In the genomic region with DNA sequence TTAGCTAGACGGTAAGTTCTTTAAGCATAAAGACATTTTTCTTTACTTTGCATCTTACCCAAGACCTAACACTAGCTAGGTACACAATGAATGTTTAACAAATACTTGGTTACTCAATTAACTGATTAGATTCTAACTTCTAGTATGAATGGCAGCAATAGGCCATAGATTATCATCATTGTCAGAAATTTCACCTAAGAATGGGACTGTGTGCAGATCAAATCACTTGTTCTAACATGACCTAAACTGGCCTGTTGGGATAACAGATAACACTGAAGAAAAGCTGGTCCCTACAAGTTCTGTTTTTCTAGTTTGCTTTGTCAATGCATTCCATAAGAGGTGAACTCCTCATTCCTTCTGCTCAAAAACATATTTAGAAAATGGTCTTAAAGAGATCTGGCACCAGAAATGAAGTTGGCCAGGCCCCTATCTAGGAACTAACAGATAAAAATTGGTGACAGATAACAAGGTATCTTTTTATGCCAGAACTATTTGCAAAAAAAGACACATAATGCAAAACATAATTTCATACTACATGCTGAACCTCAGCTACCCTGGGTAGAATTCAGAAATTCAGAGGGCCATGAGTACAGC, we compare ENCODE assay signal across 24 cellular contexts.
DNase-seq lines count a peak whose midpoint lies in the region; ATAC-seq and TF ChIP-seq lines count a peak whose summit lies in the region.
"Had no signal": no experiment of that assay in that cellular context is flagged by ENCODE, and none has a peak within 500 bp of the region (broad histone marks: within the 10 kb centered on the region; RNA-seq: fewer than 3 reads in every experiment).

No MANE protein-coding gene starts in this region.

- H3K4me3 Mint-ChIP-seq in CD14-positive monocyte, result no peak overlapping the region
- no peak overlapping the region for H3K4me3 Mint-ChIP-seq in dendritic cell treated with granulocyte-macrophage colony-stimulating factor and Interleukin-4, amounts not matched to agents 40 ng/mL and 50 ng/mL, for 4 days
- H3K4me3 Mint-ChIP-seq in mesothelial cell of epicardium, result no peak overlapping the region
- no peak overlapping the region for H3K4me3 Mint-ChIP-seq in activated naive CD8-positive, alpha-beta T cell treated with anti-CD3 and anti-CD28 coated beads for 36 hours
- H3K4me3 Mint-ChIP-seq in activated T-helper 17 cell treated with anti-CD3 and anti-CD28 coated beads, Interleukin-2, amount 50 U/mL, for 72 hours, result no peak overlapping the region
- H3K4me3 Mint-ChIP-seq: activated CD4-positive, alpha-beta memory T cell treated with anti-CD3 and anti-CD28 coated beads, Interleukin-2, amount 10 ng/mL, durations not matched to agents 7 days and 5 days; B cell; effector memory CD8-positive, alpha-beta T cell had no signal

- H3K9me3 Mint-ChIP-seq in CD14-positive monocyte (peaks cover 0 to 3% (median 0%) of the 10 kb centered on the region in 7 donors), mesothelial cell of epicardium (no peaks in the 10 kb centered on the region)
- no peaks in the 10 kb centered on the region for H3K9me3 Mint-ChIP-seq in dendritic cell treated with granulocyte-macrophage colony-stimulating factor and Interleukin-4, amounts not matched to agents 40 ng/mL and 50 ng/mL, for 4 days
- no peaks in the 10 kb centered on the region for H3K9me3 Mint-ChIP-seq in activated naive CD8-positive, alpha-beta T cell treated with anti-CD3 and anti-CD28 coated beads for 36 hours
- H3K9me3 Mint-ChIP-seq in activated T-helper 17 cell treated with anti-CD3 and anti-CD28 coated beads, Interleukin-2, amount 50 U/mL, for 72 hours, result no peaks in the 10 kb centered on the region
- H3K9me3 Mint-ChIP-seq: activated CD4-positive, alpha-beta memory T cell treated with anti-CD3 and anti-CD28 coated beads, Interleukin-2, amount 10 ng/mL, durations not matched to agents 7 days and 5 days; effector memory CD8-positive, alpha-beta T cell had no signal

- H3K27ac Mint-ChIP-seq in CD14-positive monocyte, result peak overlapping the region in 4 of 7 donors; percentile 43 to 89 (median 68)
- H3K27ac Mint-ChIP-seq in dendritic cell treated with granulocyte-macrophage colony-stimulating factor and Interleukin-4, amounts not matched to agents 40 ng/mL and 50 ng/mL, for 4 days, result peak overlapping the region; percentile 14
- H3K27ac Mint-ChIP-seq in mesothelial cell of epicardium, result peak overlapping the region; percentile 92
- no peak overlapping the region for H3K27ac Mint-ChIP-seq in activated naive CD8-positive, alpha-beta T cell treated with anti-CD3 and anti-CD28 coated beads for 36 hours
- H3K27ac Mint-ChIP-seq in activated T-helper 17 cell treated with anti-CD3 and anti-CD28 coated beads, Interleukin-2, amount 50 U/mL, for 72 hours, result no peak overlapping the region
- H3K27ac Mint-ChIP-seq: activated CD4-positive, alpha-beta memory T cell treated with anti-CD3 and anti-CD28 coated beads, Interleukin-2, amount 10 ng/mL, durations not matched to agents 7 days and 5 days; B cell; effector memory CD8-positive, alpha-beta T cell had no signal

- H3K36me3 Mint-ChIP-seq in CD14-positive monocyte, result peaks cover 7 to 15% of the 10 kb centered on the region in 2 donors
- peaks cover 4% of the 10 kb centered on the region for H3K36me3 Mint-ChIP-seq in dendritic cell treated with granulocyte-macrophage colony-stimulating factor and Interleukin-4, amounts not matched to agents 40 ng/mL and 50 ng/mL, for 4 days (ENCODE audit: low read depth)
- H3K36me3 Mint-ChIP-seq in mesothelial cell of epicardium, result no peaks in the 10 kb centered on the region
- H3K36me3 Mint-ChIP-seq in activated naive CD8-positive, alpha-beta T cell treated with anti-CD3 and anti-CD28 coated beads for 36 hours, result peaks cover 38% of the 10 kb centered on the region
- H3K36me3 Mint-ChIP-seq in activated T-helper 17 cell treated with anti-CD3 and anti-CD28 coated beads, Interleukin-2, amount 50 U/mL, for 72 hours (ENCODE audit: low read depth), result peaks cover 47% of the 10 kb centered on the region

- intact Hi-C loops in CD14-positive monocyte (cut with micrococcal nuclease), result no loop called here
- intact Hi-C loops in dendritic cell treated with granulocyte-macrophage colony-stimulating factor and Interleukin-4, amounts not matched to agents 40 ng/mL and 50 ng/mL, for 4 days (cut with micrococcal nuclease), result no loop called here

- no peak for ATAC-seq in activated T-helper 17 cell treated with anti-CD3 and anti-CD28 coated beads, Interleukin-2, amount 50 U/mL, for 72 hours (replicated peaks)
- ATAC-seq: A549; effector memory CD8-positive, alpha-beta T cell; lower lobe of right lung had no signal

- TF ChIP-seq CTCF in CD14-positive monocyte (IDR thresholded peaks at IDR 0.05) (no peak), mesothelial cell of epicardium (IDR thresholded peaks at IDR 0.05; ENCODE audit: unreplicated experiment) (no peak)

- H3K27me3 Mint-ChIP-seq in CD14-positive monocyte (ENCODE audit: low read depth in 3 of 3), result no peaks in the 10 kb centered on the region
- no peaks in the 10 kb centered on the region for H3K27me3 Mint-ChIP-seq in dendritic cell treated with granulocyte-macrophage colony-stimulating factor and Interleukin-4, amounts not matched to agents 40 ng/mL and 50 ng/mL, for 4 days
- no peaks in the 10 kb centered on the region for H3K27me3 Mint-ChIP-seq in mesothelial cell of epicardium (ENCODE audit: low read depth)
- no peaks in the 10 kb centered on the region for H3K27me3 Mint-ChIP-seq in activated naive CD8-positive, alpha-beta T cell treated with anti-CD3 and anti-CD28 coated beads for 36 hours
- H3K27me3 Mint-ChIP-seq in activated T-helper 17 cell treated with anti-CD3 and anti-CD28 coated beads, Interleukin-2, amount 50 U/mL, for 72 hours, result no peaks in the 10 kb centered on the region
- H3K27me3 Mint-ChIP-seq: B cell; effector memory CD8-positive, alpha-beta T cell had no signal

- H3K4me1 Mint-ChIP-seq in CD14-positive monocyte, result peaks cover 82% of the 10 kb centered on the region
- peaks cover 45% of the 10 kb centered on the region for H3K4me1 Mint-ChIP-seq in dendritic cell treated with granulocyte-macrophage colony-stimulating factor and Interleukin-4, amounts not matched to agents 40 ng/mL and 50 ng/mL, for 4 days (ENCODE audit: low read depth)
- peaks cover 94% of the 10 kb centered on the region for H3K4me1 Mint-ChIP-seq in mesothelial cell of epicardium
- peaks cover 18% of the 10 kb centered on the region for H3K4me1 Mint-ChIP-seq in activated naive CD8-positive, alpha-beta T cell treated with anti-CD3 and anti-CD28 coated beads for 36 hours
- H3K4me1 Mint-ChIP-seq in activated T-helper 17 cell treated with anti-CD3 and anti-CD28 coated beads, Interleukin-2, amount 50 U/mL, for 72 hours, result peaks cover 14% of the 10 kb centered on the region

- DNase-seq in CD14-positive monocyte (ENCODE audit: low spot score) (no peak), OCI-M1 (lab: John Stamatoyannopoulos, UW) (peak; percentile 67), mesothelial cell of epicardium (ENCODE audit: low spot score in 2 of 2, unreplicated experiment in 2 of 2) (no peak), 8988T (no peak), UCSD-AML1 (lab: John Stamatoyannopoulos, UW; ENCODE audit: unreplicated experiment) (no peak)
- DNase-seq in activated naive CD8-positive, alpha-beta T cell treated with anti-CD3 and anti-CD28 coated beads for 36 hours, result no peak
- DNase-seq: activated CD4-positive, alpha-beta memory T cell treated with anti-CD3 and anti-CD28 coated beads, Interleukin-2, amount 10 ng/mL, durations not matched to agents 7 days and 5 days; activated CD4-positive, CD25-positive, alpha-beta regulatory T cell treated with anti-CD3 and anti-CD28 coated beads, Interleukin-2, amount 50 U/mL, for 72 hours; brain microvascular endothelial cell; DMS79 treated with DMSO at 0.1 percent for 48 hours; effector memory CD8-positive, alpha-beta T cell; lower lobe of right lung; NCI-H1048; NCI-H187 treated with DMSO at 0.1 percent for 48 hours; NCI-H69; posterior cingulate gyrus; sigmoid colon; stimulated activated CD8-positive, alpha-beta memory T cell treated with anti-CD3 and anti-CD28 coated beads, Interleukin-4, amount 100 ng/mL, for 48 hours; SW 1271; upper lobe of left lung had no signal

Comparison
In these comparisons a context has a peak if more than half of its experiments do, and no peak if none do; other contexts are left out.
1. H3K27ac Mint-ChIP-seq: peak in CD14-positive monocyte (4 of 7), dendritic cell treated with granulocyte-macrophage colony-stimulating factor and Interleukin-4, amounts not matched to agents 40 ng/mL and 50 ng/mL, for 4 days (single experiment) and mesothelial cell of epicardium (single experiment); none in activated naive CD8-positive, alpha-beta T cell treated with anti-CD3 and anti-CD28 coated beads for 36 hours (single experiment) and activated T-helper 17 cell treated with anti-CD3 and anti-CD28 coated beads, Interleukin-2, amount 50 U/mL, for 72 hours (single experiment).